In genomic region chr14:61511558-61511924, GRCh38 we compare ENCODE assay signal across 9 cellular contexts.
A peak's percentile ranks its signal among the peaks of the same experiment; 100 is the strongest.
DNase-seq lines count a peak whose midpoint lies in the region; ATAC-seq and TF ChIP-seq lines count a peak whose summit lies in the region.
"Had no signal": no experiment of that assay in that cellular context is flagged by ENCODE, and none has a peak within 500 bp of the region (broad histone marks: within the 10 kb centered on the region; RNA-seq: fewer than 3 reads in every experiment).

No MANE protein-coding gene starts in this region.

- TF ChIP-seq POLR2A in prostate gland (IDR thresholded peaks at IDR 0.05) (no peak), uterus (IDR thresholded peaks at IDR 0.05) (no peak)

- ATAC-seq in heart right ventricle (peak in 5 of 8 donors; percentile 16 to 32 (median 20)), GM21723 (IDR thresholded peaks at IDR 0.05; ENCODE audit: unreplicated experiment) (no peak)

- H3K27ac ChIP-seq in heart right ventricle (peak overlapping the region in 3 of 10 donors; percentile 10 to 62 (median 17)), prostate gland (peak overlapping the region; percentile 63 to 81), uterus (peak overlapping the region; percentile 16 to 60)

- no peaks in the 10 kb centered on the region for H3K9me3 ChIP-seq in heart right ventricle
- H3K9me3 ChIP-seq in prostate gland: no peaks in the 10 kb centered on the region
- H3K9me3 ChIP-seq in uterus: no peaks in the 10 kb centered on the region

- no peak overlapping the region for H3K4me3 ChIP-seq in heart right ventricle
- H3K4me3 ChIP-seq in prostate gland: no peak overlapping the region
- no peak overlapping the region for H3K4me3 ChIP-seq in uterus

- H3K27me3 ChIP-seq in heart right ventricle: no peaks in the 10 kb centered on the region
- no peaks in the 10 kb centered on the region for H3K27me3 ChIP-seq in prostate gland (replicated peaks; ENCODE audit: insufficient read depth)
- H3K27me3 ChIP-seq in uterus: no peaks in the 10 kb centered on the region

- H3K4me1 ChIP-seq in heart right ventricle (peaks cover 4 to 84% (median 36%) of the 10 kb centered on the region in 9 donors), prostate gland (replicated peaks) (peaks cover 21% of the 10 kb centered on the region), uterus (no peaks in the 10 kb centered on the region)

- peaks cover 0 to 6% (median 0%) of the 10 kb centered on the region in 9 donors for H3K36me3 ChIP-seq in heart right ventricle
- no peaks in the 10 kb centered on the region for H3K36me3 ChIP-seq in prostate gland
- no peaks in the 10 kb centered on the region for H3K36me3 ChIP-seq in uterus

- DNase-seq in heart right ventricle (no peak), cardiac septum (ENCODE audit: low spot score) (no peak), prostate gland (ENCODE audit: low spot score) (peak; percentile 66), uterus (no peak), SIG-M5 (lab: John Stamatoyannopoulos, UW) (no peak), medulla oblongata (ENCODE audit: extremely low spot score) (no peak)
- peak; percentile 19 for DNase-seq in central memory CD4-positive, alpha-beta T cell
- DNase-seq: NCI-H1694 treated with DMSO at 0.1 percent for 48 hours had no signal

- TF ChIP-seq CTCF in heart right ventricle (IDR thresholded peaks at IDR 0.05) (no peak), prostate gland (IDR thresholded peaks at IDR 0.05) (no peak), uterus (IDR thresholded peaks at IDR 0.05) (no peak)

- 54 to 62% methylated on average over 6 of the region's 6 CpGs for WGBS in heart right ventricle, 2 donors
- 36% methylated on average over 6 of the region's 6 CpGs for WGBS in prostate gland

- intact Hi-C loops in heart right ventricle (cut with DNase I): loop anchor here in 1 of 10 donors (5.0 kb wide), 1 partner anchor 34 kb away; no protein-coding TSS in a partner anchor
- intact Hi-C loops in cardiac septum (cut with DNase I): no loop called here
- intact Hi-C loops in prostate gland (cut with DNase I): no loop called here
- intact Hi-C loops in uterus (cut with DNase I; ENCODE audit: low total_unique reads): no loop called here

Comparison
In these comparisons a context has a peak if more than half of its experiments do, and no peak if none do; other contexts are left out.
1. DNase-seq: peak in central memory CD4-positive, alpha-beta T cell (single experiment) and prostate gland (single experiment); none in heart right ventricle (0 of 2), cardiac septum (single experiment), uterus (0 of 2), SIG-M5 (single experiment) and medulla oblongata (single experiment).